8 cellular contexts compared by ENCODE assay signal in genomic region chr9:114503522-114504340, GRCh38. TPM values are rescaled to one million over a fixed set of nuclear protein-coding genes. Genes with fewer than 3 reads are reported as not detected.
DNase-seq lines count a peak whose midpoint lies in the region; ATAC-seq, FAIRE-seq and TF ChIP-seq lines count a peak whose summit lies in the region.

No MANE protein-coding gene starts in this region.

- peaks cover 38% of the 10 kb centered on the region for H3K4me1 ChIP-seq in HepG2 (ENCODE audit: insufficient read depth, low read length)
- H3K4me1 ChIP-seq in right lobe of liver: peaks cover 0 to 8% (median 0%) of the 10 kb centered on the region in 4 donors
- H3K4me1 ChIP-seq in K562 (replicated peaks in 1 of 2; ENCODE audit: control insufficient read depth in 2 of 2, insufficient read depth in 2 of 2, low read length in 2 of 2): peaks cover 23 to 24% of the 10 kb centered on the region in 2 experiments; a peak in 3 of 5 replicates
- H3K4me1 ChIP-seq in muscle layer of colon (ENCODE audit: insufficient read depth, low read length): peaks cover 28% of the 10 kb centered on the region
- H3K4me1 ChIP-seq in uterus: no peaks in the 10 kb centered on the region

- 73% methylated on average over 14 of the region's 18 CpGs for WGBS in HepG2 (ENCODE audit: low lambda C conversion rate)
- 75% methylated on average over 13 of the region's 18 CpGs for WGBS in right lobe of liver (ENCODE audit: insufficient coverage, low coverage, low lambda C conversion rate, missing lambda C conversion rate)
- 22% methylated on average over 15 of the region's 18 CpGs for WGBS in K562 (ENCODE audit: insufficient coverage, low coverage, missing lambda C conversion rate)

- DNase-seq in HepG2 (ENCODE audit: low spot score) (no peak), right lobe of liver (no peak), K562 (ENCODE audit: extremely low read depth in 1 of 4, low spot score in 3 of 4) (no peak), uterus (no peak), SKM-1 (lab: John Stamatoyannopoulos, UW; ENCODE audit: unreplicated experiment) (no peak)

- no peaks in the 10 kb centered on the region for H4K20me1 ChIP-seq in HepG2 (ENCODE audit: insufficient read depth, low read length)
- no peaks in the 10 kb centered on the region for H4K20me1 ChIP-seq in K562 (replicated peaks; ENCODE audit: control insufficient read depth, insufficient read depth, low read length)

- intact Hi-C loops in HepG2 (cut with micrococcal nuclease; ENCODE audit: unreplicated experiment): loop anchor here (2.0 kb wide), 1 partner anchor 17 kb away; no protein-coding TSS in a partner anchor
- intact Hi-C loops in right lobe of liver (cut with DNase I): loop anchor here in 1 of 2 donors (10.0 kb wide), 1 partner anchor 151 kb away; the partner anchor contains the start of gene TEX53
- intact Hi-C loops in K562 (cut with micrococcal nuclease): loop anchor here (2.0 to 5.0 kb wide), 3 partner anchors 106 to 166 kb away; no protein-coding TSS in a partner anchor
- intact Hi-C loops in uterus (cut with DNase I; ENCODE audit: low total_unique reads): no loop called here

- in situ Hi-C loops in HepG2 (cut with HindIII; ENCODE audit: extremely low pct_ligation_motif_present, low pct_unique_long_range_greater_than_20kb): loop anchor here (10.0 kb wide), 1 partner anchor 99 kb away; no protein-coding TSS in a partner anchor
- in situ Hi-C loops in K562 (cut with MboI): no loop called here

- TF ChIP-seq POLR2A in HepG2 (IDR thresholded peaks at IDR 0.05; ENCODE audit: insufficient read depth in 1 of 2, low read depth in 2 of 2, low read length in 2 of 2): no peak
- no peak for TF ChIP-seq POLR2A in right lobe of liver (IDR thresholded peaks at IDR 0.05)
- TF ChIP-seq POLR2A in K562 (conservative IDR thresholded peaks at IDR 0.05): no peak
- no peak for TF ChIP-seq POLR2A in uterus (IDR thresholded peaks at IDR 0.05)

- H3K4me2 ChIP-seq in HepG2 (ENCODE audit: low read depth, low read length) (peak overlapping the region; percentile 99), K562 (ENCODE audit: insufficient read depth, low read length) (peak overlapping the region; percentile 85)

- no peaks in the 10 kb centered on the region for H3K9me3 ChIP-seq in HepG2 (ENCODE audit: low read length)
- H3K9me3 ChIP-seq in right lobe of liver: no peaks in the 10 kb centered on the region
- no peaks in the 10 kb centered on the region for H3K9me3 ChIP-seq in K562 (replicated peaks; ENCODE audit: control insufficient read depth, insufficient read depth, low read depth, low read length)
- no peaks in the 10 kb centered on the region for H3K9me3 ChIP-seq in muscle layer of colon (ENCODE audit: low read length)
- no peaks in the 10 kb centered on the region for H3K9me3 ChIP-seq in uterus

- FAIRE-seq in HepG2 (lab: Jason Lieb, UNC): no peak
- no peak for FAIRE-seq in K562 (lab: Jason Lieb, UNC)

- H3K36me3 ChIP-seq in HepG2 (replicated peaks in 1 of 2; ENCODE audit: control insufficient read depth in 1 of 2, insufficient read depth in 2 of 2, low read length in 2 of 2) (no peaks in the 10 kb centered on the region), right lobe of liver (no peaks in the 10 kb centered on the region), K562 (ENCODE audit: control insufficient read depth, insufficient read depth, low read length) (peaks cover 7% of the 10 kb centered on the region; the same call in 1 of the 3 replicates), muscle layer of colon (ENCODE audit: insufficient read depth, low read length) (no peaks in the 10 kb centered on the region), uterus (no peaks in the 10 kb centered on the region)

- H2AFZ ChIP-seq in HepG2 (ENCODE audit: low read length) (no peak overlapping the region), K562 (ENCODE audit: low read depth, low read length) (peak overlapping the region; percentile 82)

- no peak for TF ChIP-seq RAD21 in HepG2 (CRISPR knock-in tag; IDR thresholded peaks at IDR 0.05)
- TF ChIP-seq RAD21 in K562 (CRISPR knock-in tag; conservative IDR thresholded peaks at IDR 0.05 in 1 of 2, IDR thresholded peaks at IDR 0.05 in 1 of 2): no peak

- no peaks in the 10 kb centered on the region for H3K9me1 ChIP-seq in K562 (ENCODE audit: control insufficient read depth, insufficient read depth, low read length)

- BruUV-seq in HepG2 (replicated peaks; lab: Mats Ljungman, UMichigan) (TSS peak; percentile 28), K562 (replicated peaks; lab: Mats Ljungman, UMichigan) (TSS peak; percentile 35)

- CTCF ChIA-PET in HepG2 (lab: Yijun Ruan, JAX; ENCODE audit: low intra/inter-chr PET ratio, low total read pairs) (no interaction called here), K562 (lab: Yijun Ruan, JAX; ENCODE audit: low intra/inter-chr PET ratio) (no interaction called here)

- TF ChIP-seq EP300 in HepG2 (IDR thresholded peaks at IDR 0.05; ENCODE audit: low read depth in 2 of 2, low read length in 2 of 2) (no peak), HepG2 (CRISPR knock-in tag; IDR thresholded peaks at IDR 0.05; ENCODE audit: borderline replicate concordance) (no peak), K562 (IDR thresholded peaks at IDR 0.05; ENCODE audit: low read length) (no peak)

- peak overlapping the region; percentile 83; the same call in 1 of the 2 replicates for H3K9ac ChIP-seq in HepG2 (ENCODE audit: insufficient read depth, low read depth, low read length)
- peak overlapping the region; percentile 80 to 93 for H3K9ac ChIP-seq in K562 (ENCODE audit: insufficient read depth in 1 of 2, low read depth in 2 of 2, low read length in 2 of 2)
- peak overlapping the region; percentile 67 for H3K9ac ChIP-seq in muscle layer of colon (ENCODE audit: low read length)

- H3K4me3 ChIP-seq in HepG2 (replicated peaks in 1 of 3; ENCODE audit: insufficient read depth in 1 of 3, low read depth in 2 of 3, low read length in 3 of 3) (peak overlapping the region; percentile 40 to 80 (median 65); a peak in 5 of 6 replicates), right lobe of liver (no peak overlapping the region), K562 (peak overlapping the region; percentile 60), muscle layer of colon (ENCODE audit: low read depth in 1 of 2, low read length in 2 of 2) (peak overlapping the region; percentile 72 to 94), uterus (peak overlapping the region; percentile 52 to 70)

- no peaks in the 10 kb centered on the region for H3K79me2 ChIP-seq in HepG2 (ENCODE audit: insufficient read depth, low read length)
- peaks cover 49% of the 10 kb centered on the region for H3K79me2 ChIP-seq in K562 (ENCODE audit: control insufficient read depth, insufficient read depth, low read length)

- H3K27ac ChIP-seq in HepG2 (ENCODE audit: extremely low read length, insufficient read depth, low read length) (peak overlapping the region; percentile 96), right lobe of liver (no peak overlapping the region), K562 (ENCODE audit: extremely low read depth, low read depth, low read length) (peak overlapping the region; percentile 91), muscle layer of colon (ENCODE audit: low read depth, low read length) (peak overlapping the region; percentile 96), uterus (peak overlapping the region; percentile 78 to 80)

- H3K27me3 ChIP-seq in HepG2 (ENCODE audit: control insufficient read depth in 1 of 2, insufficient read depth in 2 of 2, low read length in 2 of 2) (peaks cover 0 to 13% of the 10 kb centered on the region in 2 experiments; a peak in 2 of 5 replicates), right lobe of liver (no peaks in the 10 kb centered on the region), K562 (ENCODE audit: control insufficient read depth in 2 of 2, insufficient read depth in 2 of 2, low read length in 2 of 2) (peaks cover 5% of the 10 kb centered on the region in 2 experiments), muscle layer of colon (ENCODE audit: control insufficient read depth in 1 of 2, insufficient read depth in 2 of 2, low read length in 2 of 2) (no peaks in the 10 kb centered on the region), uterus (no peaks in the 10 kb centered on the region)

- TF ChIP-seq CTCF in HepG2 (CRISPR knock-in tag; IDR thresholded peaks at IDR 0.05) (no peak), right lobe of liver (IDR thresholded peaks at IDR 0.05) (no peak), K562 (IDR thresholded peaks at IDR 0.05 in 2 of 3, conservative IDR thresholded peaks at IDR 0.05 in 1 of 3; ENCODE audit: insufficient read depth in 2 of 3, low read depth in 1 of 3, low read length in 3 of 3) (no peak), uterus (IDR thresholded peaks at IDR 0.05) (no peak)

- ATAC-seq in HepG2 (no peak), right lobe of liver (no peak), K562 (no peak), HG02763 (IDR thresholded peaks at IDR 0.05; ENCODE audit: unreplicated experiment) (no peak), HG03378 (IDR thresholded peaks at IDR 0.05; ENCODE audit: unreplicated experiment) (no peak)

- POLR2A ChIA-PET in HepG2 (lab: Yijun Ruan, JAX) (interaction anchor here (0.8 to 3.4 kb wide), 4 partner anchors 84 to 103 kb away, joined by 3 to 32 read pairs (median 10); partner anchors contain the start of gene ATP6V1G1), K562 (lab: Yijun Ruan, JAX) (interaction anchor here (0.5 to 1.8 kb wide), 8 partner anchors 8 to 1969 kb away, joined by 3 to 9 read pairs (median 4); partner anchors contain the start of genes ATP6V1G1 and TMEM268)

RNA-seq across cellular contexts. Expression of gene WHRN, which starts 1.5 kb away (rescaled TPM):
- total RNA-seq in HepG2 (2016; rRNA removed; fragmentation: Illumina TruSeq; extraction: Trizol) (1.8 and 2.3 TPM in 2 replicates), right lobe of liver (1 to 10 TPM; 2.1 to 3.7 (median 2.7) TPM), K562 (2014; rRNA removed) (9.0 and 10.1 TPM in 2 replicates), K562 (2014; rRNA removed; fragmentation: Illumina TruSeq; extraction: Trizol) (1.1 and 2.0 TPM in 2 replicates), K562 (2015; rRNA removed; fragmentation: Illumina TruSeq; extraction: Trizol) (3.0 and 3.5 TPM in 2 replicates), K562 (2021) (14.1 and 17.1 TPM in 2 replicates), uterus (10 to 100 TPM in 2 of 4 donors, 1 to 10 TPM in 2; 4.0 to 32.3 (median 20.2) TPM)
- 0.51 and 0.97 TPM in 2 replicates for total RNA-seq in HepG2 (2016; cell fraction: cytosol; rRNA removed; fragmentation: Illumina TruSeq; extraction: Trizol; ENCODE audit: low read depth)
- 1.1 and 2.7 TPM in 2 replicates for total RNA-seq in HepG2 (2016; cell fraction: insoluble cytoplasmic fraction; rRNA removed; fragmentation: Illumina TruSeq; extraction: Trizol)
- total RNA-seq in HepG2 (2016; cell fraction: membrane; rRNA removed; fragmentation: Illumina TruSeq; extraction: Trizol): 1.5 and 2.5 TPM in 2 replicates
- total RNA-seq in HepG2 (2016; cell fraction: nucleus; rRNA removed; fragmentation: Illumina TruSeq; extraction: Trizol): 6.3 and 6.6 TPM in 2 replicates
- polyA plus RNA-seq in HepG2 (2011; rRNA removed) (5.3 and 5.8 TPM in 2 replicates), K562 (2011; rRNA removed) (3.0 and 5.3 TPM in 2 replicates), K562 (2014; fragmentation: Illumina TruSeq; extraction: Trizol) (5.1 and 6.2 TPM in 2 replicates), K562 (2014; fragmentation: Nextera tagmentation; extraction: Ambion mirVana) (under 1 TPM; 0.31 TPM), K562 (2014; rRNA removed) (10.4 and 10.5 TPM in 2 replicates)
- 1.8 and 2.4 TPM in 2 replicates for polyA plus RNA-seq in HepG2 (2011; cell fraction: cytosol; rRNA removed)
- 43.6 and 56.3 TPM in 2 replicates for polyA plus RNA-seq in HepG2 (2011; cell fraction: nucleus; rRNA removed)
- 4.9 and 5.7 TPM in 2 replicates for polyA plus RNA-seq in HepG2 (2012)
- polyA plus RNA-seq in HepG2 (2016; cell fraction: cytosol; fragmentation: Illumina TruSeq; extraction: Trizol; ENCODE audit: low read depth): 0.68 and 0.91 TPM in 2 replicates
- 2.5 and 3.9 TPM in 2 replicates for polyA plus RNA-seq in HepG2 (2016; cell fraction: insoluble cytoplasmic fraction; fragmentation: Illumina TruSeq; extraction: Trizol; ENCODE audit: low read depth)
- 1.9 and 2.8 TPM in 2 replicates for polyA plus RNA-seq in HepG2 (2016; cell fraction: membrane; fragmentation: Illumina TruSeq; extraction: Trizol; ENCODE audit: low read depth)
- polyA plus RNA-seq in HepG2 (2016; cell fraction: nucleus; fragmentation: Illumina TruSeq; extraction: Trizol; ENCODE audit: insufficient read depth, low read depth): 15.3 TPM in 2 replicates
- polyA minus RNA-seq in HepG2 (2011; rRNA and poly(A)+ RNA removed; ENCODE audit: low replicate concordance): 3.2 and 4.6 TPM in 2 replicates
- 1.2 and 2.5 TPM in 2 replicates for polyA minus RNA-seq in HepG2 (2011; cell fraction: cytosol; rRNA and poly(A)+ RNA removed)
- polyA minus RNA-seq in HepG2 (2011; cell fraction: nucleus; rRNA and poly(A)+ RNA removed): 9.1 and 12.0 TPM in 2 replicates
- 13.7 and 31.3 TPM in 2 replicates for total RNA-seq in K562 (2011; cell fraction: chromatin; rRNA removed; ENCODE audit: low replicate concordance)
- 20.9 and 25.0 TPM in 2 replicates for total RNA-seq in K562 (2011; cell fraction: nucleolus; rRNA removed)
- total RNA-seq in K562 (2011; cell fraction: nucleoplasm; rRNA removed): 17.4 and 19.4 TPM in 2 replicates
- 3.4 and 4.9 TPM in 2 replicates for polyA plus RNA-seq in K562 (2011; cell fraction: cytosol; rRNA removed)
- 39.6 and 62.6 TPM in 2 replicates for polyA plus RNA-seq in K562 (2011; cell fraction: nucleus; rRNA removed)
- 10.1 and 16.2 TPM in 2 replicates for polyA plus RNA-seq in K562 (2012)
- polyA minus RNA-seq in K562 (2011; rRNA and poly(A)+ RNA removed): 0.84 and 1.2 TPM in 2 replicates
- 3.1 and 3.9 TPM in 2 replicates for polyA minus RNA-seq in K562 (2011; cell fraction: cytosol; rRNA and poly(A)+ RNA removed)
- polyA minus RNA-seq in K562 (2011; cell fraction: nucleus; rRNA and poly(A)+ RNA removed): 14.1 and 15.1 TPM in 2 replicates

Comparison
In these comparisons a context has a peak if more than half of its experiments do, and no peak if none do; other contexts are left out.
1. H3K27ac ChIP-seq: peak in HepG2 (single experiment), K562 (single experiment), muscle layer of colon (single experiment) and uterus (2 of 2); none in right lobe of liver (0 of 3).
2. H3K4me3 ChIP-seq: peak in HepG2 (3 of 3), K562 (single experiment), muscle layer of colon (2 of 2) and uterus (2 of 2); none in right lobe of liver (0 of 3).
3. Of the 241 proteins assayed by ChIP-seq in both HepG2 and K562: peak only in HepG2: none; only in K562: CHD4, HDAC2 and ZFP36; in both: none; in neither: 237; mixed calls (peak in some experiments, not most) for 1.
4. Peak in every context shown above with its lines, with median percentiles within 50 percentile points of each other: H3K9ac ChIP-seq.